In the genomic region with DNA sequence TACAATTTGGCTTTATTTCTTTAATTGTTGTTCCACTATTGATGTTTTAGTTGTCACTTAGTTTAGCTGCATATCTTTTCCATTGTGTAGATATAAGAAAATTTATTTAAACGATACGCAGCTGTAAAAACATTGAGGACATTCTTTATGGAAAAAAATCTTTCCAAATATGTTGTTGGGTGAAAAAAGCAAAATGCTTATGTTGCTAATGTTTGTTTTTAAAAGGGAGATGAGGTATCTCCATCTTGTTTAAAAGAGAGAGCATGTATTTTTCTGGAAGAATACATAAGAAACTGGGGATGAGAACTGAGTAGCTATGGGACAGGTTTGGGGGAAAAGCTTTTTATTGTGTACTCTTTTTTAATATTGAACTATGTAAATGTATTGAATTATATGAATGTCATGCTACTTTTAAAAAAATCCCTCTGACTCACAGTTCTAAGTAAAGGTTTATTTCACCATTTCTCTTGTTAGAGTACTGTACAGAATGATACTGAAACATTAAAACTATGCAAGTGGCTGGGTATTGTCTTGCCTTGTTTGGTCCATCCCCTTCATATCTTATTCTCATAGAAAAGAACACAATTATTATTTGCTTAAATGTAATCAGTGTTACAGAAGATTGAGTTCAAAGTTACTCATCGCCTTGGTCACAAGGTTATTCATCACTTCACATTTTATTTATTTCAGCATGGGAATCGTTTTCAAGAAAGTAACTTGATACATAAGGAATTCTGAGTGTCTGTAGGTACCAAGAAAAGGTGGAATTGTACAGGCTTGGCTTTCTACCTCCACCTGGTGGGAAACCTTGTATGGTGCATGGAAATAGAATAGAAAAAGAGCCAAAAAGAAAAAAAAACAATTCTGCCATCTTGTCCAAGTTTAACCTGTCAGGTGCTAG, we compare ENCODE assay signal across 10 cellular contexts.
A peak's percentile ranks its signal among the peaks of the same experiment; 100 is the strongest.
DNase-seq lines count a peak whose midpoint lies in the region; ATAC-seq, FAIRE-seq and TF ChIP-seq lines count a peak whose summit lies in the region.
"Had no signal": no experiment of that assay in that cellular context is flagged by ENCODE, and none has a peak within 500 bp of the region (broad histone marks: within the 10 kb centered on the region; RNA-seq: fewer than 3 reads in every experiment).

No MANE protein-coding gene starts in this region.

- TF ChIP-seq EP300 in Ishikawa (IDR thresholded peaks at IDR 0.05; ENCODE audit: borderline replicate concordance) = no peak

- H3K4me1 ChIP-seq in CD8-positive, alpha-beta T cell (ENCODE audit: insufficient read depth, low read length) = no peaks in the 10 kb centered on the region
- H3K4me1 ChIP-seq in astrocyte (ENCODE audit: insufficient read depth, low read length) (no peaks in the 10 kb centered on the region), liver (ENCODE audit: control insufficient read depth in 4 of 4, insufficient read depth in 4 of 4, low read length in 3 of 4) (no peaks in the 10 kb centered on the region)

- H4K20me1 ChIP-seq in astrocyte (ENCODE audit: insufficient read depth, low read length) = no peaks in the 10 kb centered on the region

- FAIRE-seq in astrocyte (lab: Jason Lieb, UNC) = no peak

- 88% methylated on average over 4 of the region's 4 CpGs for WGBS in liver

- TF ChIP-seq CTCF in CD8-positive, alpha-beta T cell (IDR thresholded peaks at IDR 0.05) = peak; percentile 30
- TF ChIP-seq CTCF in astrocyte (IDR thresholded peaks at IDR 0.05; ENCODE audit: insufficient read depth, low read depth, low read length) = peak; percentile 49
- TF ChIP-seq CTCF in liver (IDR thresholded peaks at IDR 0.05; ENCODE audit: low read depth, low read length, missing input control) = peak; percentile 37

- H3K36me3 Mint-ChIP-seq in CD8-positive, alpha-beta T cell = peaks cover 63% of the 10 kb centered on the region
- H3K36me3 Mint-ChIP-seq in astrocyte (ENCODE audit: low read depth, unreplicated experiment) = peaks cover 25% of the 10 kb centered on the region

- H3K4me1 Mint-ChIP-seq in CD8-positive, alpha-beta T cell (ENCODE audit: low read depth) = peaks cover 6% of the 10 kb centered on the region
- H3K4me1 Mint-ChIP-seq in astrocyte (ENCODE audit: low read depth, unreplicated experiment) = peaks cover 7% of the 10 kb centered on the region
- H3K4me1 Mint-ChIP-seq: activated CD4-positive, alpha-beta memory T cell treated with anti-CD3 and anti-CD28 coated beads, Interleukin-2, amount 10 ng/mL, durations not matched to agents 7 days and 5 days had no signal

- no peak overlapping the region for H3K27ac Mint-ChIP-seq in CD8-positive, alpha-beta T cell
- no peak overlapping the region for H3K27ac Mint-ChIP-seq in astrocyte (ENCODE audit: unreplicated experiment)
- H3K27ac Mint-ChIP-seq: activated CD4-positive, alpha-beta memory T cell treated with anti-CD3 and anti-CD28 coated beads, Interleukin-2, amount 10 ng/mL, durations not matched to agents 7 days and 5 days had no signal

- intact Hi-C loops in CD8-positive, alpha-beta T cell (cut with DNase I, micrococcal nuclease) = loop anchor here in 1 of 2 experiments (1.0 kb wide), 1 partner anchor 264 kb away; a partner anchor contains a TSS

- no peak overlapping the region for H3K4me2 ChIP-seq in astrocyte (ENCODE audit: low read length)

- CTCF ChIA-PET in CD8-positive, alpha-beta T cell (lab: Charles Lee) = no interaction called here

- POLR2A ChIA-PET in CD8-positive, alpha-beta T cell (lab: Charles Lee) = no interaction called here

- H3K79me2 ChIP-seq in astrocyte (ENCODE audit: insufficient read depth, low read length) = peaks cover 5% of the 10 kb centered on the region

- ATAC-seq in CD8-positive, alpha-beta T cell = no peak
- ATAC-seq in GM21786 (IDR thresholded peaks at IDR 0.05; ENCODE audit: unreplicated experiment) = no peak
- no peak for ATAC-seq in HG02759 (IDR thresholded peaks at IDR 0.05; ENCODE audit: unreplicated experiment)

- H3K4me3 ChIP-seq in CD8-positive, alpha-beta T cell (ENCODE audit: low read depth, low read length) = no peak overlapping the region
- H3K4me3 ChIP-seq in astrocyte (ENCODE audit: insufficient read depth, low read depth, low read length) = no peak overlapping the region
- H3K4me3 ChIP-seq in liver (ENCODE audit: low read depth in 1 of 3, low read length in 3 of 3) = no peak overlapping the region

- no peak overlapping the region for H3K9ac ChIP-seq in astrocyte (ENCODE audit: low read length)
- no peak overlapping the region for H3K9ac ChIP-seq in liver (ENCODE audit: low read depth in 1 of 2, low read length in 2 of 2)

- H3K9me3 Mint-ChIP-seq in CD8-positive, alpha-beta T cell = no peaks in the 10 kb centered on the region
- no peaks in the 10 kb centered on the region for H3K9me3 Mint-ChIP-seq in astrocyte (ENCODE audit: unreplicated experiment)

- H3K27ac ChIP-seq in CD8-positive, alpha-beta T cell (ENCODE audit: low read depth, low read length) = no peak overlapping the region
- H3K27ac ChIP-seq in astrocyte (ENCODE audit: low read depth, low read length) = peak overlapping the region; percentile 14
- H3K27ac ChIP-seq in liver (ENCODE audit: low read depth in 1 of 2, low read length in 2 of 2) = no peak overlapping the region

- DNase-seq in CD8-positive, alpha-beta T cell = no peak
- DNase-seq in astrocyte (ENCODE audit: low read depth) (peak; percentile 39), Kasumi-1 (lab: John Stamatoyannopoulos, UW) (no peak), medulla oblongata (ENCODE audit: extremely low spot score) (no peak)
- DNase-seq: activated CD4-positive, alpha-beta memory T cell treated with anti-CD3 and anti-CD28 coated beads, Interleukin-2, amount 10 ng/mL, durations not matched to agents 7 days and 5 days; NCI-H1436 treated with DMSO at 0.1 percent for 48 hours had no signal

- H3K36me3 ChIP-seq in CD8-positive, alpha-beta T cell (ENCODE audit: insufficient read depth, low read length) = no peaks in the 10 kb centered on the region
- H3K36me3 ChIP-seq in astrocyte (ENCODE audit: insufficient read depth, low read length) (no peaks in the 10 kb centered on the region), liver (ENCODE audit: control insufficient read depth in 4 of 4, insufficient read depth in 3 of 4, low read depth in 1 of 4, low read length in 3 of 4) (peaks cover 0 to 6% (median 1%) of the 10 kb centered on the region in 4 donors)

- no peak overlapping the region for H2AFZ ChIP-seq in astrocyte (ENCODE audit: low read depth, low read length)

- TF ChIP-seq RAD21 in Ishikawa (IDR thresholded peaks at IDR 0.05; ENCODE audit: low read depth) (peak; percentile 70), liver (IDR thresholded peaks at IDR 0.05) (peak; percentile 52 to 74)

- no peaks in the 10 kb centered on the region for H3K9me3 ChIP-seq in CD8-positive, alpha-beta T cell (ENCODE audit: low read length)
- no peaks in the 10 kb centered on the region for H3K9me3 ChIP-seq in astrocyte (ENCODE audit: insufficient read depth, low read depth, low read length)
- H3K9me3 ChIP-seq in liver (ENCODE audit: control insufficient read depth in 4 of 4, low read length in 3 of 4) = no peaks in the 10 kb centered on the region

- H3K4me3 Mint-ChIP-seq in CD8-positive, alpha-beta T cell = no peak overlapping the region
- no peak overlapping the region for H3K4me3 Mint-ChIP-seq in astrocyte (ENCODE audit: unreplicated experiment)
- H3K4me3 Mint-ChIP-seq: activated CD4-positive, alpha-beta memory T cell treated with anti-CD3 and anti-CD28 coated beads, Interleukin-2, amount 10 ng/mL, durations not matched to agents 7 days and 5 days had no signal

- no peaks in the 10 kb centered on the region for H3K27me3 Mint-ChIP-seq in CD8-positive, alpha-beta T cell (ENCODE audit: low read depth)
- H3K27me3 Mint-ChIP-seq in astrocyte (ENCODE audit: low read depth, unreplicated experiment) = no peaks in the 10 kb centered on the region
- H3K27me3 Mint-ChIP-seq: activated CD4-positive, alpha-beta memory T cell treated with anti-CD3 and anti-CD28 coated beads, Interleukin-2, amount 10 ng/mL, durations not matched to agents 7 days and 5 days had no signal

- H3K27me3 ChIP-seq in CD8-positive, alpha-beta T cell (ENCODE audit: insufficient read depth, low read length) = no peaks in the 10 kb centered on the region
- no peaks in the 10 kb centered on the region for H3K27me3 ChIP-seq in astrocyte (ENCODE audit: insufficient read depth, low read length)
- no peaks in the 10 kb centered on the region for H3K27me3 ChIP-seq in liver (ENCODE audit: control insufficient read depth in 4 of 4, insufficient read depth in 4 of 4, low read length in 3 of 4)

TF ChIP-seq in Ishikawa, 13 proteins besides CTCF, POLR2A, EP300 and RAD21:
- TF ChIP-seq TAF1 (IDR thresholded peaks at IDR 0.05; ENCODE audit: low read depth) (no peak), ZBTB7A (IDR thresholded peaks at IDR 0.05; ENCODE audit: low read depth) (no peak)

TF ChIP-seq in liver, 16 proteins besides CTCF, POLR2A, EP300 and RAD21 (continues in another document):
- no peak for TF ChIP-seq EGR1 (IDR thresholded peaks at IDR 0.05; ENCODE audit: low read depth in 2 of 2)
- TF ChIP-seq TAF1 (conservative IDR thresholded peaks at IDR 0.05) = no peak
- no peak for TF ChIP-seq JUND (IDR thresholded peaks at IDR 0.05)
- TF ChIP-seq, protein P1, sequence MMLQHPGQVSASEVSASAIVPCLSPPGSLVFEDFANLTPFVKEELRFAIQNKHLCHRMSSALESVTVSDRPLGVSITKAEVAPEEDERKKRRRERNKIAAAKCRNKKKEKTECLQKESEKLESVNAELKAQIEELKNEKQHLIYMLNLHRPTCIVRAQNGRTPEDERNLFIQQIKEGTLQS (IDR thresholded peaks at IDR 0.05) = no peak
- no peak for TF ChIP-seq SP1 (IDR thresholded peaks at IDR 0.05)
- TF ChIP-seq FOXA2 (IDR thresholded peaks at IDR 0.05) = no peak
- no peak for TF ChIP-seq RXRA (IDR thresholded peaks at IDR 0.05)
- TF ChIP-seq, protein P2, sequence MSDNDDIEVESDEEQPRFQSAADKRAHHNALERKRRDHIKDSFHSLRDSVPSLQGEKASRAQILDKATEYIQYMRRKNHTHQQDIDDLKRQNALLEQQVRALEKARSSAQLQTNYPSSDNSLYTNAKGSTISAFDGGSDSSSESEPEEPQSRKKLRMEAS (IDR thresholded peaks at IDR 0.05) = no peak
- no peak for TF ChIP-seq YY1 (IDR thresholded peaks at IDR 0.05)
- TF ChIP-seq FOXA1 (IDR thresholded peaks at IDR 0.05) = no peak
- TF ChIP-seq HNF4G (IDR thresholded peaks at IDR 0.05) = no peak
